ENCODE assay signal across 1 cellular context in the genomic region with DNA sequence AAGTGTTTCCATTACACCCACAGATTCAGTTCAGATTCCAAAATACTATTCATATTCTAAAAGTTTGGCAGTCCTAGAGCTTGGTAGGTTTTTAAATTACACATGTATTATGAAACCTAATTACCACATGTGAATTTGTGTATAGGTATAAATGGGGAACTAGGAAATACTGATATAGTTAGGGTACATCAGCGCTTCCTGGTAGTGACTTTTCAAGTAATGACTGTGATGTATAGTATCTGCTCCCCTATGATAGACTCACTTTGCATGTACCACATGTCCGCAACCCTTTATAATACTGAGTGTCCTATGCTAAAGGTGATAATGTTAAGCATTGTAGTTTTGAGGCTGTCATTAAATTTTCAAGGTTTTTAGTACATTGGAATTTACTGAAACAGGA.
TF ChIP-seq lines count a peak whose summit lies in the region.

No MANE protein-coding gene starts in this region.

TF ChIP-seq in GM12878, 131 proteins besides CTCF, POLR2A, EP300 and RAD21 (continued from another document):
- TF ChIP-seq, protein P1, sequence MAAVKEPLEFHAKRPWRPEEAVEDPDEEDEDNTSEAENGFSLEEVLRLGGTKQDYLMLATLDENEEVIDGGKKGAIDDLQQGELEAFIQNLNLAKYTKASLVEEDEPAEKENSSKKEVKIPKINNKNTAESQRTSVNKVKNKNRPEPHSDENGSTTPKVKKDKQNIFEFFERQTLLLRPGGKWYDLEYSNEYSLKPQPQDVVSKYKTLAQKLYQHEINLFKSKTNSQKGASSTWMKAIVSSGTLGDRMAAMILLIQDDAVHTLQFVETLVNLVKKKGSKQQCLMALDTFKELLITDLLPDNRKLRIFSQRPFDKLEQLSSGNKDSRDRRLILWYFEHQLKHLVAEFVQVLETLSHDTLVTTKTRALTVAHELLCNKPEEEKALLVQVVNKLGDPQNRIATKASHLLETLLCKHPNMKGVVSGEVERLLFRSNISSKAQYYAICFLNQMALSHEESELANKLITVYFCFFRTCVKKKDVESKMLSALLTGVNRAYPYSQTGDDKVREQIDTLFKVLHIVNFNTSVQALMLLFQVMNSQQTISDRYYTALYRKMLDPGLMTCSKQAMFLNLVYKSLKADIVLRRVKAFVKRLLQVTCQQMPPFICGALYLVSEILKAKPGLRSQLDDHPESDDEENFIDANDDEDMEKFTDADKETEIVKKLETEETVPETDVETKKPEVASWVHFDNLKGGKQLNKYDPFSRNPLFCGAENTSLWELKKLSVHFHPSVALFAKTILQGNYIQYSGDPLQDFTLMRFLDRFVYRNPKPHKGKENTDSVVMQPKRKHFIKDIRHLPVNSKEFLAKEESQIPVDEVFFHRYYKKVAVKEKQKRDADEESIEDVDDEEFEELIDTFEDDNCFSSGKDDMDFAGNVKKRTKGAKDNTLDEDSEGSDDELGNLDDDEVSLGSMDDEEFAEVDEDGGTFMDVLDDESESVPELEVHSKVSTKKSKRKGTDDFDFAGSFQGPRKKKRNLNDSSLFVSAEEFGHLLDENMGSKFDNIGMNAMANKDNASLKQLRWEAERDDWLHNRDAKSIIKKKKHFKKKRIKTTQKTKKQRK (IDR thresholded peaks at IDR 0.05; ENCODE audit: low read depth, low read length): no peak
- TF ChIP-seq, protein P2, sequence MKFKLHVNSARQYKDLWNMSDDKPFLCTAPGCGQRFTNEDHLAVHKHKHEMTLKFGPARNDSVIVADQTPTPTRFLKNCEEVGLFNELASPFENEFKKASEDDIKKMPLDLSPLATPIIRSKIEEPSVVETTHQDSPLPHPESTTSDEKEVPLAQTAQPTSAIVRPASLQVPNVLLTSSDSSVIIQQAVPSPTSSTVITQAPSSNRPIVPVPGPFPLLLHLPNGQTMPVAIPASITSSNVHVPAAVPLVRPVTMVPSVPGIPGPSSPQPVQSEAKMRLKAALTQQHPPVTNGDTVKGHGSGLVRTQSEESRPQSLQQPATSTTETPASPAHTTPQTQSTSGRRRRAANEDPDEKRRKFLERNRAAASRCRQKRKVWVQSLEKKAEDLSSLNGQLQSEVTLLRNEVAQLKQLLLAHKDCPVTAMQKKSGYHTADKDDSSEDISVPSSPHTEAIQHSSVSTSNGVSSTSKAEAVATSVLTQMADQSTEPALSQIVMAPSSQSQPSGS (IDR thresholded peaks at IDR 0.05; ENCODE audit: low read length): peak; percentile 54
- TF ChIP-seq, protein P3, sequence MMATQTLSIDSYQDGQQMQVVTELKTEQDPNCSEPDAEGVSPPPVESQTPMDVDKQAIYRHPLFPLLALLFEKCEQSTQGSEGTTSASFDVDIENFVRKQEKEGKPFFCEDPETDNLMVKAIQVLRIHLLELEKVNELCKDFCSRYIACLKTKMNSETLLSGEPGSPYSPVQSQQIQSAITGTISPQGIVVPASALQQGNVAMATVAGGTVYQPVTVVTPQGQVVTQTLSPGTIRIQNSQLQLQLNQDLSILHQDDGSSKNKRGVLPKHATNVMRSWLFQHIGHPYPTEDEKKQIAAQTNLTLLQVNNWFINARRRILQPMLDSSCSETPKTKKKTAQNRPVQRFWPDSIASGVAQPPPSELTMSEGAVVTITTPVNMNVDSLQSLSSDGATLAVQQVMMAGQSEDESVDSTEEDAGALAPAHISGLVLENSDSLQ (IDR thresholded peaks at IDR 0.05): peak; percentile 15; the same call in 1 of the 2 replicates
- peak; percentile 62 for TF ChIP-seq RUNX3 (IDR thresholded peaks at IDR 0.05; ENCODE audit: low read length)
- peak in 1 of 2 experiments; percentile 14; a peak in 1 of 4 replicates for TF ChIP-seq ETV6 (conservative IDR thresholded peaks at IDR 0.05 in 1 of 2, IDR thresholded peaks at IDR 0.05 in 1 of 2; ENCODE audit: borderline replicate concordance in 1 of 2, low read depth in 1 of 2)
- TF ChIP-seq MTA2 (IDR thresholded peaks at IDR 0.05; ENCODE audit: low read depth): peak; percentile 71; the same call in 1 of the 2 replicates
- TF ChIP-seq POU2F2 (IDR thresholded peaks at IDR 0.05; ENCODE audit: borderline replicate concordance, low read depth, low read length): peak; percentile 61; the same call in 1 of the 3 replicates
- TF ChIP-seq MEF2B (IDR thresholded peaks at IDR 0.05; ENCODE audit: partially characterized antibody, poor library complexity, severe bottlenecking): peak; percentile 60
- TF ChIP-seq IRF4 (IDR thresholded peaks at IDR 0.05; ENCODE audit: low read depth, low read length): peak; percentile 79; the same call in 1 of the 2 replicates
- TF ChIP-seq PAX5 (IDR thresholded peaks at IDR 0.05; ENCODE audit: borderline replicate concordance, low read depth, low read length): no peak
- TF ChIP-seq, protein P4, sequence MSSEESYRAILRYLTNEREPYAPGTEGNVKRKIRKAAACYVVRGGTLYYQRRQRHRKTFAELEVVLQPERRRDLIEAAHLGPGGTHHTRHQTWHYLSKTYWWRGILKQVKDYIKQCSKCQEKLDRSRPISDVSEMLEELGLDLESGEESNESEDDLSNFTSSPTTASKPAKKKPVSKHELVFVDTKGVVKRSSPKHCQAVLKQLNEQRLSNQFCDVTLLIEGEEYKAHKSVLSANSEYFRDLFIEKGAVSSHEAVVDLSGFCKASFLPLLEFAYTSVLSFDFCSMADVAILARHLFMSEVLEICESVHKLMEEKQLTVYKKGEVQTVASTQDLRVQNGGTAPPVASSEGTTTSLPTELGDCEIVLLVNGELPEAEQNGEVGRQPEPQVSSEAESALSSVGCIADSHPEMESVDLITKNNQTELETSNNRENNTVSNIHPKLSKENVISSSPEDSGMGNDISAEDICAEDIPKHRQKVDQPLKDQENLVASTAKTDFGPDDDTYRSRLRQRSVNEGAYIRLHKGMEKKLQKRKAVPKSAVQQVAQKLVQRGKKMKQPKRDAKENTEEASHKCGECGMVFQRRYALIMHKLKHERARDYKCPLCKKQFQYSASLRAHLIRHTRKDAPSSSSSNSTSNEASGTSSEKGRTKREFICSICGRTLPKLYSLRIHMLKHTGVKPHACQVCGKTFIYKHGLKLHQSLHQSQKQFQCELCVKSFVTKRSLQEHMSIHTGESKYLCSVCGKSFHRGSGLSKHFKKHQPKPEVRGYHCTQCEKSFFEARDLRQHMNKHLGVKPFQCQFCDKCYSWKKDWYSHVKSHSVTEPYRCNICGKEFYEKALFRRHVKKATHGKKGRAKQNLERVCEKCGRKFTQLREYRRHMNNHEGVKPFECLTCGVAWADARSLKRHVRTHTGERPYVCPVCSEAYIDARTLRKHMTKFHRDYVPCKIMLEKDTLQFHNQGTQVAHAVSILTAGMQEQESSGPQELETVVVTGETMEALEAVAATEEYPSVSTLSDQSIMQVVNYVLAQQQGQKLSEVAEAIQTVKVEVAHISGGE (CRISPR knock-in tag; IDR thresholded peaks at IDR 0.05): no peak
- 0 out of 2 replicates have a peak, but pooled peaks have one; percentile 30 for TF ChIP-seq CREB1 (IDR thresholded peaks at IDR 0.05; ENCODE audit: low read depth)
- TF ChIP-seq EZH2 (IDR thresholded peaks at IDR 0.05; ENCODE audit: borderline replicate concordance, control insufficient read depth, low read depth, low read length): no peak
- TF ChIP-seq MEF2A (IDR thresholded peaks at IDR 0.05; ENCODE audit: insufficient read depth, low read depth, low read length): peak; percentile 59; the same call in 1 of the 2 replicates
- peak; percentile 81 for TF ChIP-seq JUNB (IDR thresholded peaks at IDR 0.05)
- TF ChIP-seq ATF7 (IDR thresholded peaks at IDR 0.05; ENCODE audit: low read depth): peak; percentile 48; the same call in 1 of the 2 replicates
- TF ChIP-seq MTA3 (IDR thresholded peaks at IDR 0.05; ENCODE audit: borderline replicate concordance, low read length): no peak
- TF ChIP-seq TBL1XR1 (IDR thresholded peaks at IDR 0.05; ENCODE audit: low read depth, low read length): no peak
- TF ChIP-seq KAT2A (conservative IDR thresholded peaks at IDR 0.05; ENCODE audit: control insufficient read depth, low read depth, low read length): no peak
- TF ChIP-seq, protein P5, sequence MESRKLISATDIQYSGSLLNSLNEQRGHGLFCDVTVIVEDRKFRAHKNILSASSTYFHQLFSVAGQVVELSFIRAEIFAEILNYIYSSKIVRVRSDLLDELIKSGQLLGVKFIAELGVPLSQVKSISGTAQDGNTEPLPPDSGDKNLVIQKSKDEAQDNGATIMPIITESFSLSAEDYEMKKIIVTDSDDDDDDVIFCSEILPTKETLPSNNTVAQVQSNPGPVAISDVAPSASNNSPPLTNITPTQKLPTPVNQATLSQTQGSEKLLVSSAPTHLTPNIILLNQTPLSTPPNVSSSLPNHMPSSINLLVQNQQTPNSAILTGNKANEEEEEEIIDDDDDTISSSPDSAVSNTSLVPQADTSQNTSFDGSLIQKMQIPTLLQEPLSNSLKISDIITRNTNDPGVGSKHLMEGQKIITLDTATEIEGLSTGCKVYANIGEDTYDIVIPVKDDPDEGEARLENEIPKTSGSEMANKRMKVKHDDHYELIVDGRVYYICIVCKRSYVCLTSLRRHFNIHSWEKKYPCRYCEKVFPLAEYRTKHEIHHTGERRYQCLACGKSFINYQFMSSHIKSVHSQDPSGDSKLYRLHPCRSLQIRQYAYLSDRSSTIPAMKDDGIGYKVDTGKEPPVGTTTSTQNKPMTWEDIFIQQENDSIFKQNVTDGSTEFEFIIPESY (IDR thresholded peaks at IDR 0.05): no peak
- TF ChIP-seq IKZF2 (IDR thresholded peaks at IDR 0.05): peak in 1 of 2 experiments; percentile 12; a peak in 1 of 4 replicates
- peak; percentile 36; the same call in 1 of the 2 replicates for TF ChIP-seq NFIC (IDR thresholded peaks at IDR 0.05; ENCODE audit: low read depth, low read length)
